In genomic region chr19:870314-870713, GRCh38 we compare ENCODE assay signal across 19 cellular contexts. TPM values are rescaled to one million over a fixed set of nuclear protein-coding genes. Genes with fewer than 3 reads are reported as not detected.
A peak's percentile ranks its signal among the peaks of the same experiment; 100 is the strongest.
DNase-seq lines count a peak whose midpoint lies in the region; ATAC-seq and TF ChIP-seq lines count a peak whose summit lies in the region.
"Had no signal": no experiment of that assay in that cellular context is flagged by ENCODE, and none has a peak within 500 bp of the region (broad histone marks: within the 10 kb centered on the region; RNA-seq: fewer than 3 reads in every experiment).

No MANE protein-coding gene starts in this region.

- no peak for TF ChIP-seq CTCF in activated CD8-positive, alpha-beta T cell treated with anti-CD3 and anti-CD28 coated beads for 36 hours (IDR thresholded peaks at IDR 0.05)
- TF ChIP-seq CTCF in mesothelial cell of epicardium (IDR thresholded peaks at IDR 0.05; ENCODE audit: unreplicated experiment) (no peak), tibial artery (IDR thresholded peaks at IDR 0.05) (no peak)

- no peak for ATAC-seq in activated CD8-positive, alpha-beta T cell treated with anti-CD3 and anti-CD28 coated beads, Interleukin-2, amount 10 ng/mL, durations not matched to agents 7 days and 5 days
- no peak for ATAC-seq in activated CD8-positive, alpha-beta T cell treated with anti-CD3 and anti-CD28 coated beads for 36 hours

- intact Hi-C loops in activated CD8-positive, alpha-beta T cell treated with anti-CD3 and anti-CD28 coated beads for 36 hours (cut with micrococcal nuclease): no loop called here
- intact Hi-C loops in tibial artery (cut with DNase I; ENCODE audit: low total_unique reads): no loop called here

- no peaks in the 10 kb centered on the region for H3K27me3 ChIP-seq in tibial artery

- peaks cover 11% of the 10 kb centered on the region for H3K4me1 Mint-ChIP-seq in activated CD8-positive, alpha-beta T cell treated with anti-CD3 and anti-CD28 coated beads, Interleukin-2, amount 10 ng/mL, durations not matched to agents 7 days and 5 days (ENCODE audit: low read depth)
- H3K4me1 Mint-ChIP-seq in activated CD8-positive, alpha-beta T cell treated with anti-CD3 and anti-CD28 coated beads for 36 hours (ENCODE audit: low read depth): peaks cover 10% of the 10 kb centered on the region
- peaks cover 9% of the 10 kb centered on the region for H3K4me1 Mint-ChIP-seq in activated naive CD8-positive, alpha-beta T cell treated with anti-CD3 and anti-CD28 coated beads for 36 hours
- H3K4me1 Mint-ChIP-seq in mesothelial cell of epicardium: peaks cover 2% of the 10 kb centered on the region

- no peaks in the 10 kb centered on the region for H3K9me3 Mint-ChIP-seq in activated CD8-positive, alpha-beta T cell treated with anti-CD3 and anti-CD28 coated beads, Interleukin-2, amount 10 ng/mL, durations not matched to agents 7 days and 5 days (ENCODE audit: insufficient read depth)
- peaks cover 2% of the 10 kb centered on the region for H3K9me3 Mint-ChIP-seq in activated CD8-positive, alpha-beta T cell treated with anti-CD3 and anti-CD28 coated beads for 36 hours
- H3K9me3 Mint-ChIP-seq in activated naive CD8-positive, alpha-beta T cell treated with anti-CD3 and anti-CD28 coated beads for 36 hours: no peaks in the 10 kb centered on the region
- no peaks in the 10 kb centered on the region for H3K9me3 Mint-ChIP-seq in mesothelial cell of epicardium
- H3K9me3 Mint-ChIP-seq: immature natural killer cell had no signal

- H3K9me3 ChIP-seq in tibial artery: no peaks in the 10 kb centered on the region

- peak overlapping the region; percentile 62 to 70 for H3K27ac ChIP-seq in tibial artery

- POLR2A ChIA-PET in activated CD8-positive, alpha-beta T cell treated with anti-CD3 and anti-CD28 coated beads, Interleukin-2, amount 10 ng/mL, durations not matched to agents 7 days and 5 days (lab: Charles Lee): no interaction called here
- POLR2A ChIA-PET in activated CD8-positive, alpha-beta T cell treated with anti-CD3 and anti-CD28 coated beads for 36 hours (lab: Charles Lee): no interaction called here

- H3K4me1 ChIP-seq in tibial artery: peaks cover 0 to 16% (median 10%) of the 10 kb centered on the region in 4 donors

- DNase-seq in activated CD8-positive, alpha-beta T cell treated with anti-CD3 and anti-CD28 coated beads, Interleukin-2, amount 10 ng/mL, durations not matched to agents 7 days and 5 days: no peak
- no peak for DNase-seq in activated CD8-positive, alpha-beta T cell treated with anti-CD3 and anti-CD28 coated beads for 36 hours
- no peak for DNase-seq in activated naive CD8-positive, alpha-beta T cell treated with anti-CD3 and anti-CD28 coated beads for 36 hours
- no peak for DNase-seq in mesothelial cell of epicardium (ENCODE audit: low spot score in 2 of 2, unreplicated experiment in 2 of 2)
- DNase-seq in tibial artery: no peak
- no peak for DNase-seq in RPMI8226
- DNase-seq in SHP77 treated with DMSO at 0.1 percent for 48 hours (lab: John Stamatoyannopoulos, UW): no peak
- DNase-seq in NCI-H226: no peak
- DNase-seq: ACHN; activated CD8-positive, alpha-beta memory T cell treated with anti-CD3 and anti-CD28 coated beads for 24 hours; activated gamma-delta T cell treated with Interleukin-2 at 50 U/mL for 16 hours; immature natural killer cell; MV-4-11; NCI-H2081 treated with DMSO at 0.1 percent for 48 hours had no signal

- no peaks in the 10 kb centered on the region for H3K27me3 Mint-ChIP-seq in activated CD8-positive, alpha-beta T cell treated with anti-CD3 and anti-CD28 coated beads, Interleukin-2, amount 10 ng/mL, durations not matched to agents 7 days and 5 days (ENCODE audit: low read depth)
- no peaks in the 10 kb centered on the region for H3K27me3 Mint-ChIP-seq in activated CD8-positive, alpha-beta T cell treated with anti-CD3 and anti-CD28 coated beads for 36 hours
- H3K27me3 Mint-ChIP-seq in activated naive CD8-positive, alpha-beta T cell treated with anti-CD3 and anti-CD28 coated beads for 36 hours: no peaks in the 10 kb centered on the region
- peaks cover 2% of the 10 kb centered on the region for H3K27me3 Mint-ChIP-seq in mesothelial cell of epicardium (ENCODE audit: low read depth)
- H3K27me3 Mint-ChIP-seq: progenitor cell of endocrine pancreas had no signal

- peak overlapping the region; percentile 55 for H3K27ac Mint-ChIP-seq in activated CD8-positive, alpha-beta T cell treated with anti-CD3 and anti-CD28 coated beads, Interleukin-2, amount 10 ng/mL, durations not matched to agents 7 days and 5 days
- H3K27ac Mint-ChIP-seq in activated CD8-positive, alpha-beta T cell treated with anti-CD3 and anti-CD28 coated beads for 36 hours: no peak overlapping the region
- H3K27ac Mint-ChIP-seq in activated naive CD8-positive, alpha-beta T cell treated with anti-CD3 and anti-CD28 coated beads for 36 hours: no peak overlapping the region
- peak overlapping the region; percentile 60 for H3K27ac Mint-ChIP-seq in mesothelial cell of epicardium
- H3K27ac Mint-ChIP-seq: progenitor cell of endocrine pancreas had no signal

- H3K36me3 Mint-ChIP-seq in activated CD8-positive, alpha-beta T cell treated with anti-CD3 and anti-CD28 coated beads, Interleukin-2, amount 10 ng/mL, durations not matched to agents 7 days and 5 days (ENCODE audit: low read depth): peaks cover 19% of the 10 kb centered on the region
- H3K36me3 Mint-ChIP-seq in activated CD8-positive, alpha-beta T cell treated with anti-CD3 and anti-CD28 coated beads for 36 hours (ENCODE audit: low read depth): peaks cover 9% of the 10 kb centered on the region
- H3K36me3 Mint-ChIP-seq in activated naive CD8-positive, alpha-beta T cell treated with anti-CD3 and anti-CD28 coated beads for 36 hours: peaks cover 3% of the 10 kb centered on the region
- peaks cover 16% of the 10 kb centered on the region for H3K36me3 Mint-ChIP-seq in mesothelial cell of epicardium

- no peak overlapping the region for H3K4me3 ChIP-seq in tibial artery

- no peak overlapping the region for H3K4me3 Mint-ChIP-seq in activated CD8-positive, alpha-beta T cell treated with anti-CD3 and anti-CD28 coated beads, Interleukin-2, amount 10 ng/mL, durations not matched to agents 7 days and 5 days
- no peak overlapping the region for H3K4me3 Mint-ChIP-seq in activated CD8-positive, alpha-beta T cell treated with anti-CD3 and anti-CD28 coated beads for 36 hours
- H3K4me3 Mint-ChIP-seq in activated naive CD8-positive, alpha-beta T cell treated with anti-CD3 and anti-CD28 coated beads for 36 hours: peak overlapping the region; percentile 18
- no peak overlapping the region for H3K4me3 Mint-ChIP-seq in mesothelial cell of epicardium
- H3K4me3 Mint-ChIP-seq: immature natural killer cell had no signal

- CTCF ChIA-PET in activated CD8-positive, alpha-beta T cell treated with anti-CD3 and anti-CD28 coated beads, Interleukin-2, amount 10 ng/mL, durations not matched to agents 7 days and 5 days (lab: Charles Lee): no interaction called here
- CTCF ChIA-PET in activated CD8-positive, alpha-beta T cell treated with anti-CD3 and anti-CD28 coated beads for 36 hours (lab: Charles Lee): no interaction called here

- peaks cover 30 to 79% (median 53%) of the 10 kb centered on the region in 3 donors for H3K36me3 ChIP-seq in tibial artery

RNA-seq across cellular contexts. Expression of gene CFD, which starts 10.8 kb away (rescaled TPM):
- 1 to 10 TPM; 2.1 to 2.2 TPM for total RNA-seq in activated CD8-positive, alpha-beta T cell treated with anti-CD3 and anti-CD28 coated beads, Interleukin-2, amount 10 ng/mL, durations not matched to agents 7 days and 5 days
- 1 to 10 TPM in 1 of 2 experiments, under 1 TPM in 1; 0.60 to 1.4 TPM for total RNA-seq in activated CD8-positive, alpha-beta T cell treated with anti-CD3 and anti-CD28 coated beads for 36 hours
- total RNA-seq in activated naive CD8-positive, alpha-beta T cell treated with anti-CD3 and anti-CD28 coated beads for 36 hours: 1 to 10 TPM; 1.8 TPM
- 3.2 to 3.5 TPM (median 3.4 TPM) in 3 replicates for total RNA-seq in mesothelial cell of epicardium

RNA-seq across cellular contexts. Expression of gene ELANE, which starts 18.2 kb away (rescaled TPM):
- total RNA-seq in activated CD8-positive, alpha-beta T cell treated with anti-CD3 and anti-CD28 coated beads, Interleukin-2, amount 10 ng/mL, durations not matched to agents 7 days and 5 days: not detected
- not detected for total RNA-seq in activated CD8-positive, alpha-beta T cell treated with anti-CD3 and anti-CD28 coated beads for 36 hours
- not detected for total RNA-seq in activated naive CD8-positive, alpha-beta T cell treated with anti-CD3 and anti-CD28 coated beads for 36 hours
- total RNA-seq in mesothelial cell of epicardium: not detected in 3 replicates
- total RNA-seq: glomerular endothelial cell, progenitor cell of endocrine pancreas, urinary bladder had no signal

RNA-seq across cellular contexts. Expression of gene MED16, which starts 22.7 kb away (rescaled TPM):
- 10 to 100 TPM; 55.9 to 60.4 TPM for total RNA-seq in activated CD8-positive, alpha-beta T cell treated with anti-CD3 and anti-CD28 coated beads, Interleukin-2, amount 10 ng/mL, durations not matched to agents 7 days and 5 days
- 10 to 100 TPM; 37.6 to 37.8 TPM for total RNA-seq in activated CD8-positive, alpha-beta T cell treated with anti-CD3 and anti-CD28 coated beads for 36 hours
- total RNA-seq in activated naive CD8-positive, alpha-beta T cell treated with anti-CD3 and anti-CD28 coated beads for 36 hours: 10 to 100 TPM; 39.8 to 40.3 TPM
- total RNA-seq in mesothelial cell of epicardium: 79.8 to 87.8 TPM (median 80.0 TPM) in 3 replicates

RNA-seq across cellular contexts. Expression of gene RNU6-9, which starts 23.0 kb away (rescaled TPM):
- total RNA-seq in activated CD8-positive, alpha-beta T cell treated with anti-CD3 and anti-CD28 coated beads, Interleukin-2, amount 10 ng/mL, durations not matched to agents 7 days and 5 days: not detected
- total RNA-seq in activated CD8-positive, alpha-beta T cell treated with anti-CD3 and anti-CD28 coated beads for 36 hours: not detected
- total RNA-seq in activated naive CD8-positive, alpha-beta T cell treated with anti-CD3 and anti-CD28 coated beads for 36 hours: not detected
- not detected in 3 replicates for total RNA-seq in mesothelial cell of epicardium
- total RNA-seq: cardiac septum, glomerular endothelial cell, mononuclear cell, progenitor cell of endocrine pancreas, urinary bladder had no signal

RNA-seq across cellular contexts. Expression of gene PRTN3, which starts 29.5 kb away (rescaled TPM):
- not detected for total RNA-seq in activated CD8-positive, alpha-beta T cell treated with anti-CD3 and anti-CD28 coated beads, Interleukin-2, amount 10 ng/mL, durations not matched to agents 7 days and 5 days
- not detected for total RNA-seq in activated CD8-positive, alpha-beta T cell treated with anti-CD3 and anti-CD28 coated beads for 36 hours
- not detected for total RNA-seq in activated naive CD8-positive, alpha-beta T cell treated with anti-CD3 and anti-CD28 coated beads for 36 hours
- 0.23 TPM in 1 of 3 replicates, not detected in the others for total RNA-seq in mesothelial cell of epicardium
- total RNA-seq: glomerular endothelial cell, progenitor cell of endocrine pancreas had no signal

Comparison
In these comparisons a context has a peak if more than half of its experiments do, and no peak if none do; other contexts are left out.
1. H3K27ac Mint-ChIP-seq: peak in activated CD8-positive, alpha-beta T cell treated with anti-CD3 and anti-CD28 coated beads, Interleukin-2, amount 10 ng/mL, durations not matched to agents 7 days and 5 days (single experiment) and mesothelial cell of epicardium (single experiment); none in activated CD8-positive, alpha-beta T cell treated with anti-CD3 and anti-CD28 coated beads for 36 hours (single experiment) and activated naive CD8-positive, alpha-beta T cell treated with anti-CD3 and anti-CD28 coated beads for 36 hours (single experiment).